In genomic region chr3:51385621-51386091, GRCh38 we compare ENCODE assay signal across 8 cellular contexts. TPM values are rescaled to one million over a fixed set of nuclear protein-coding genes. Genes with fewer than 3 reads are reported as not detected.
DNase-seq lines count a peak whose midpoint lies in the region; ATAC-seq and TF ChIP-seq lines count a peak whose summit lies in the region.

No MANE protein-coding gene starts in this region.

- intact Hi-C loops in OCI-LY7 (cut with micrococcal nuclease; ENCODE audit: unreplicated experiment), result loop anchor here (2.0 kb wide), 2 partner anchors 285 to 817 kb away; partner anchors contain the start of genes HEMK1 and TEX264

- no peaks in the 10 kb centered on the region for H3K27me3 Mint-ChIP-seq in endodermal cell (ENCODE audit: insufficient read depth)

- peaks cover 42% of the 10 kb centered on the region for H3K4me1 Mint-ChIP-seq in endodermal cell

- DNase-seq in EH (ENCODE audit: low read depth) (peak; percentile 22), OCI-LY7 (ENCODE audit: low spot score) (peak; percentile 28), endodermal cell (no peak), osteoblast (ENCODE audit: insufficient read length, low spot score, missing footprints) (peak; percentile 83), glomerular visceral epithelial cell (ENCODE audit: extremely low spot score) (no peak), cortex of kidney (lab: John Stamatoyannopoulos, UW) (no peak)

- no peaks in the 10 kb centered on the region for H3K9me2 ChIP-seq in OCI-LY7 (ENCODE audit: insufficient read depth, low read length)

- POLR2A ChIA-PET in OCI-LY7 (lab: Charles Lee), result interaction anchor here (0.9 to 1.8 kb wide), 3 partner anchors 114 to 1086 kb away, joined by 4 to 6 read pairs (median 4); partner anchors contain the start of gene DCAF1

- H3K27ac ChIP-seq in OCI-LY7 (ENCODE audit: low read depth, low read length, poor library complexity, severe bottlenecking) (peak overlapping the region; percentile 59), endodermal cell (ENCODE audit: low read depth, low read length) (peak overlapping the region; percentile 65), osteoblast (ENCODE audit: low read depth, low read length) (peak overlapping the region; percentile 67)

- BruUV-seq in OCI-LY7 (replicated peaks; lab: Mats Ljungman, UMichigan), result no TSS peak

- ATAC-seq in HG03565 (IDR thresholded peaks at IDR 0.05; ENCODE audit: unreplicated experiment) (no peak), GM21786 (IDR thresholded peaks at IDR 0.05; ENCODE audit: unreplicated experiment) (no peak)

- 3 to 4% methylated on average over 13 to 18 of the region's 18 CpGs for WGBS in endodermal cell (ENCODE audit: insufficient coverage in 1 of 2, insufficient read length in 1 of 2), 2 experiments

- peaks cover 41% of the 10 kb centered on the region for H3K79me2 ChIP-seq in OCI-LY7 (ENCODE audit: insufficient read depth, low read depth, low read length)
- H3K79me2 ChIP-seq in osteoblast (ENCODE audit: insufficient read depth, low read length), result peaks cover 50% of the 10 kb centered on the region

- peak overlapping the region; percentile 74 for H3K9ac ChIP-seq in endodermal cell (ENCODE audit: extremely low read depth, low read length, poor library complexity, severe bottlenecking)

- 0 out of 2 replicates have a peak, but pooled peaks have one; percentile 20 for TF ChIP-seq CTCF in OCI-LY7 (conservative IDR thresholded peaks at IDR 0.05; ENCODE audit: low read length)
- no peak for TF ChIP-seq CTCF in endodermal cell (conservative IDR thresholded peaks at IDR 0.05)
- no peak for TF ChIP-seq CTCF in osteoblast (IDR thresholded peaks at IDR 0.05; ENCODE audit: extremely low read depth, low read depth, low read length)

- H3K4me1 ChIP-seq in OCI-LY7 (ENCODE audit: insufficient read depth, low read length, poor library complexity, severe bottlenecking) (peaks cover 54% of the 10 kb centered on the region), endodermal cell (ENCODE audit: control insufficient read depth, insufficient read depth, low read length) (peaks cover 18% of the 10 kb centered on the region), osteoblast (ENCODE audit: insufficient read depth, low read length) (peaks cover 35% of the 10 kb centered on the region)

- H3K4me2 ChIP-seq in OCI-LY7 (ENCODE audit: low read length) (peak overlapping the region; percentile 92), osteoblast (ENCODE audit: insufficient read depth, low read length) (peak overlapping the region; percentile 98)

- peak overlapping the region; percentile 95 for H3K27ac Mint-ChIP-seq in endodermal cell

- H3K9me3 Mint-ChIP-seq in endodermal cell, result no peaks in the 10 kb centered on the region

- H3K4me3 ChIP-seq in OCI-LY7 (ENCODE audit: low read depth, low read length, poor library complexity, severe bottlenecking), result peak overlapping the region; percentile 90
- peak overlapping the region; percentile 98 for H3K4me3 ChIP-seq in endodermal cell (ENCODE audit: low read length)
- H3K4me3 ChIP-seq in osteoblast (ENCODE audit: insufficient read depth, low read length), result peak overlapping the region; percentile 97

- H2AFZ ChIP-seq in OCI-LY7 (ENCODE audit: low read length), result peak overlapping the region; percentile 40; the same call in 1 of the 2 replicates
- peak overlapping the region; percentile 43 for H2AFZ ChIP-seq in osteoblast (ENCODE audit: low read length)

- no peaks in the 10 kb centered on the region for H3K9me3 ChIP-seq in OCI-LY7 (ENCODE audit: low read length)
- H3K9me3 ChIP-seq in endodermal cell (ENCODE audit: control insufficient read depth, low read length), result no peaks in the 10 kb centered on the region
- H3K9me3 ChIP-seq in osteoblast (ENCODE audit: low read depth, low read length), result no peaks in the 10 kb centered on the region

- H3K4me3 Mint-ChIP-seq in endodermal cell, result peak overlapping the region; percentile 99

- CTCF ChIA-PET in OCI-LY7 (lab: Charles Lee; ENCODE audit: unreplicated experiment), result interaction anchor here (0.6 to 1.1 kb wide), 3 partner anchors 113 to 926 kb away, joined by 3 to 4 read pairs (median 3); no protein-coding TSS in a partner anchor

- H3K36me3 ChIP-seq in OCI-LY7 (ENCODE audit: insufficient read depth, low read length), result peaks cover 48% of the 10 kb centered on the region
- H3K36me3 ChIP-seq in endodermal cell (ENCODE audit: control insufficient read depth, insufficient read depth, low read length), result peaks cover 43% of the 10 kb centered on the region
- peaks cover 38% of the 10 kb centered on the region for H3K36me3 ChIP-seq in osteoblast (ENCODE audit: insufficient read depth, low read length)

- peaks cover 35% of the 10 kb centered on the region for H3K36me3 Mint-ChIP-seq in endodermal cell (ENCODE audit: low read depth)

- H3K27me3 ChIP-seq in endodermal cell (ENCODE audit: control insufficient read depth, insufficient read depth, low read length, poor library complexity, severe bottlenecking) (no peaks in the 10 kb centered on the region), osteoblast (ENCODE audit: insufficient read depth, low read length) (no peaks in the 10 kb centered on the region)

- H4K20me1 ChIP-seq in OCI-LY7 (ENCODE audit: insufficient read depth, low read length) (peaks cover 22% of the 10 kb centered on the region; the same call in 1 of the 2 replicates), osteoblast (ENCODE audit: insufficient read depth, low read length) (peaks cover 37% of the 10 kb centered on the region)

RNA-seq across cellular contexts. Expression of gene MANF, which starts 0.6 kb away (rescaled TPM):
- 104 and 122 TPM in 2 replicates for total RNA-seq in OCI-LY7 (2014; rRNA removed; shearing (Covaris generic))
- total RNA-seq in OCI-LY7 (2022) (98.6 and 117 TPM in 2 replicates), endodermal cell (100 to 1,000 TPM; 153 to 225 TPM), osteoblast (37.3 and 40.4 TPM in 2 replicates)
- polyA plus RNA-seq in endodermal cell (2013, experiment 1 of 2), result 176 TPM
- 180 TPM for polyA plus RNA-seq in endodermal cell (2013, experiment 2 of 2)

RNA-seq across cellular contexts. Expression of gene RBM15B, which starts 5.4 kb away (rescaled TPM):
- 30.5 and 34.2 TPM in 2 replicates for total RNA-seq in OCI-LY7 (2014; rRNA removed; shearing (Covaris generic))
- total RNA-seq in OCI-LY7 (2022) (37.4 and 37.6 TPM in 2 replicates), endodermal cell (10 to 100 TPM; 49.5 to 58.2 TPM), osteoblast (42.4 and 48.9 TPM in 2 replicates)
- 38.9 TPM for polyA plus RNA-seq in endodermal cell (2013, experiment 1 of 2)
- 34.4 TPM for polyA plus RNA-seq in endodermal cell (2013, experiment 2 of 2)

Comparison
In these comparisons a context has a peak if more than half of its experiments do, and no peak if none do; other contexts are left out.
1. DNase-seq: peak in EH (single experiment), OCI-LY7 (single experiment) and osteoblast (single experiment); none in endodermal cell (single experiment), glomerular visceral epithelial cell (single experiment) and cortex of kidney (single experiment).
2. Peak in every context shown above with its lines, with median percentiles within 50 percentile points of each other: H3K27ac ChIP-seq and H3K4me3 ChIP-seq.